In genomic region chr3:171809513-171810277, GRCh38 we compare ENCODE assay signal across 1 cellular context.
A peak's percentile ranks its signal among the peaks of the same experiment; 100 is the strongest.
TF ChIP-seq lines count a peak whose summit lies in the region.

No MANE protein-coding gene starts in this region.

TF ChIP-seq in HepG2, 621 proteins besides CTCF, POLR2A, EP300 and RAD21 (continued from another document and continues in another):
- peak; percentile 83 for TF ChIP-seq HIC2 (CRISPR knock-in tag; IDR thresholded peaks at IDR 0.05; ENCODE audit: low read depth)
- TF ChIP-seq EEA1 (CRISPR knock-in tag; IDR thresholded peaks at IDR 0.05; ENCODE audit: borderline replicate concordance) = 0 out of 2 replicates have a peak, but pooled peaks have one; percentile 84
- no peak for TF ChIP-seq ZFP36 (IDR thresholded peaks at IDR 0.05; ENCODE audit: borderline replicate concordance, low read depth, low read length, partially characterized antibody)
- no peak for TF ChIP-seq ZFP41 (CRISPR knock-in tag; IDR thresholded peaks at IDR 0.05; ENCODE audit: borderline replicate concordance)
- TF ChIP-seq YY1 (IDR thresholded peaks at IDR 0.05; ENCODE audit: insufficient read depth, insufficient replicate concordance, low read depth, low read length) = peak; percentile 67
- TF ChIP-seq ZNF609 (CRISPR knock-in tag; IDR thresholded peaks at IDR 0.05; ENCODE audit: borderline replicate concordance) = peak; percentile 90
- no peak; the same call in 1 of the 2 replicates for TF ChIP-seq SAFB2 (CRISPR knock-in tag; IDR thresholded peaks at IDR 0.05; ENCODE audit: borderline replicate concordance, low read depth)
- TF ChIP-seq ZNF276 (CRISPR knock-in tag; IDR thresholded peaks at IDR 0.05; ENCODE audit: low read depth) = peak; percentile 26; the same call in 1 of the 2 replicates
- TF ChIP-seq SALL2 (CRISPR knock-in tag; IDR thresholded peaks at IDR 0.05) = no peak
- TF ChIP-seq ZNF12 (CRISPR knock-in tag; IDR thresholded peaks at IDR 0.05) = no peak
- TF ChIP-seq KDM3A (CRISPR knock-in tag; IDR thresholded peaks at IDR 0.05; ENCODE audit: low read depth) = 0 out of 2 replicates have a peak, but pooled peaks have one; percentile 48
- TF ChIP-seq ZNF230 (CRISPR knock-in tag; IDR thresholded peaks at IDR 0.05) = peak; percentile 75; the same call in 1 of the 2 replicates
- TF ChIP-seq EHMT2 (IDR thresholded peaks at IDR 0.05; ENCODE audit: borderline replicate concordance, low read depth, low read length) = no peak
- no peak; the same call in 1 of the 2 replicates for TF ChIP-seq SIN3B (IDR thresholded peaks at IDR 0.05; ENCODE audit: low read length)
- TF ChIP-seq, protein P1, sequence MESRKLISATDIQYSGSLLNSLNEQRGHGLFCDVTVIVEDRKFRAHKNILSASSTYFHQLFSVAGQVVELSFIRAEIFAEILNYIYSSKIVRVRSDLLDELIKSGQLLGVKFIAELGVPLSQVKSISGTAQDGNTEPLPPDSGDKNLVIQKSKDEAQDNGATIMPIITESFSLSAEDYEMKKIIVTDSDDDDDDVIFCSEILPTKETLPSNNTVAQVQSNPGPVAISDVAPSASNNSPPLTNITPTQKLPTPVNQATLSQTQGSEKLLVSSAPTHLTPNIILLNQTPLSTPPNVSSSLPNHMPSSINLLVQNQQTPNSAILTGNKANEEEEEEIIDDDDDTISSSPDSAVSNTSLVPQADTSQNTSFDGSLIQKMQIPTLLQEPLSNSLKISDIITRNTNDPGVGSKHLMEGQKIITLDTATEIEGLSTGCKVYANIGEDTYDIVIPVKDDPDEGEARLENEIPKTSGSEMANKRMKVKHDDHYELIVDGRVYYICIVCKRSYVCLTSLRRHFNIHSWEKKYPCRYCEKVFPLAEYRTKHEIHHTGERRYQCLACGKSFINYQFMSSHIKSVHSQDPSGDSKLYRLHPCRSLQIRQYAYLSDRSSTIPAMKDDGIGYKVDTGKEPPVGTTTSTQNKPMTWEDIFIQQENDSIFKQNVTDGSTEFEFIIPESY (CRISPR knock-in tag; IDR thresholded peaks at IDR 0.05) = no peak
- TF ChIP-seq ZNF546 (CRISPR knock-in tag; conservative IDR thresholded peaks at IDR 0.05) = 0 out of 2 replicates have a peak, but pooled peaks have one; percentile 79
- TF ChIP-seq, protein P2, sequence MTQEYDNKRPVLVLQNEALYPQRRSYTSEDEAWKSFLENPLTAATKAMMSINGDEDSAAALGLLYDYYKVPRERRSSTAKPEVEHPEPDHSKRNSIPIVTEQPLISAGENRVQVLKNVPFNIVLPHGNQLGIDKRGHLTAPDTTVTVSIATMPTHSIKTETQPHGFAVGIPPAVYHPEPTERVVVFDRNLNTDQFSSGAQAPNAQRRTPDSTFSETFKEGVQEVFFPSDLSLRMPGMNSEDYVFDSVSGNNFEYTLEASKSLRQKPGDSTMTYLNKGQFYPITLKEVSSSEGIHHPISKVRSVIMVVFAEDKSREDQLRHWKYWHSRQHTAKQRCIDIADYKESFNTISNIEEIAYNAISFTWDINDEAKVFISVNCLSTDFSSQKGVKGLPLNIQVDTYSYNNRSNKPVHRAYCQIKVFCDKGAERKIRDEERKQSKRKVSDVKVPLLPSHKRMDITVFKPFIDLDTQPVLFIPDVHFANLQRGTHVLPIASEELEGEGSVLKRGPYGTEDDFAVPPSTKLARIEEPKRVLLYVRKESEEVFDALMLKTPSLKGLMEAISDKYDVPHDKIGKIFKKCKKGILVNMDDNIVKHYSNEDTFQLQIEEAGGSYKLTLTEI (CRISPR knock-in tag; conservative IDR thresholded peaks at IDR 0.05) = no peak
- TF ChIP-seq SP2 (CRISPR knock-in tag; IDR thresholded peaks at IDR 0.05) = no peak; the same call in 1 of the 2 replicates
- no peak for TF ChIP-seq ATF1 (CRISPR knock-in tag; IDR thresholded peaks at IDR 0.05)
- TF ChIP-seq HDAC6 (IDR thresholded peaks at IDR 0.05; ENCODE audit: low read depth, low read length) = no peak
- no peak for TF ChIP-seq ZNF407 (CRISPR knock-in tag; IDR thresholded peaks at IDR 0.05; ENCODE audit: not compliant biosample characterization)
- peak; percentile 61; the same call in 1 of the 2 replicates for TF ChIP-seq BORCS8-MEF2B (CRISPR knock-in tag; IDR thresholded peaks at IDR 0.05)
- peak; percentile 83 for TF ChIP-seq AGO1 (IDR thresholded peaks at IDR 0.05; ENCODE audit: low read depth, low read length, poor library complexity, severe bottlenecking)
- TF ChIP-seq SRSF9 (IDR thresholded peaks at IDR 0.05; ENCODE audit: borderline replicate concordance, insufficient read depth, low read depth, low read length, poor library complexity, severe bottlenecking) = no peak
- no peak for TF ChIP-seq HCFC1 (IDR thresholded peaks at IDR 0.05; ENCODE audit: low read depth, low read length)
- TF ChIP-seq ZNF629 (CRISPR knock-in tag; conservative IDR thresholded peaks at IDR 0.05) = 0 out of 2 replicates have a peak, but pooled peaks have one; percentile 17
- no peak for TF ChIP-seq ZSCAN25 (CRISPR knock-in tag; IDR thresholded peaks at IDR 0.05)
- TF ChIP-seq ZUFSP (CRISPR knock-in tag; IDR thresholded peaks at IDR 0.05; ENCODE audit: borderline replicate concordance) = no peak
- no peak for TF ChIP-seq TBL1XR1 (IDR thresholded peaks at IDR 0.05; ENCODE audit: borderline replicate concordance, low read length, partially characterized antibody)
- TF ChIP-seq U2AF1 (optimal IDR thresholded peaks at IDR 0.05; ENCODE audit: low read depth, low read length) = peak; percentile 52
